In the genomic region with DNA sequence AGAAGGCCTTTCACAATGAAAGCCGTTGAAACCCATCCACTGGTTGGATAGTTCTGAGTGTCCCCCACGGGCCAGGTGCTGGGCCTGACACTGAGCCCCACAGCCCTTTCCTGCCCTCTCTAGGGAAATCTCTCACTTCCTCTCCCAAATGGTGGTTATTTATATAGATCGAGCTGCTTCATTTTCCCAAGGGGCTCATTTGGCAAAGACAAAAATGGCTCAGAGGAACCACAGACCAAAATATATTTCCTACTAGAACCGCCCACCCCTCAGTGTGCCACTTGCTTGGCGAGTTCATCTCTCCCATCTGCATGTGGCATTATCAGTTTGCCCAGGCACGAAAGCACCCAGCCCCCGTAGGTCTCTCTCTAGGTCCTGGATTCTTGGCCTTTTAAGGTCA, we compare ENCODE assay signal across 24 cellular contexts. TPM values are rescaled to one million over a fixed set of nuclear protein-coding genes. Genes with fewer than 3 reads are reported as not detected.
DNase-seq lines count a peak whose midpoint lies in the region; ATAC-seq and TF ChIP-seq lines count a peak whose summit lies in the region.
"Had no signal": no experiment of that assay in that cellular context is flagged by ENCODE, and none has a peak within 500 bp of the region (broad histone marks: within the 10 kb centered on the region; RNA-seq: fewer than 3 reads in every experiment).

No MANE protein-coding gene starts in this region.

- no peaks in the 10 kb centered on the region for H3K9me3 ChIP-seq in OCI-LY3 (ENCODE audit: insufficient read depth, low read length)
- no peaks in the 10 kb centered on the region for H3K9me3 ChIP-seq in CD8-positive, alpha-beta memory T cell (ENCODE audit: low read length)
- H3K9me3 ChIP-seq: SK-N-SH, tibial nerve had no signal

- CTCF ChIA-PET in CD8-positive, alpha-beta memory T cell (lab: Charles Lee): no interaction called here

- no peak overlapping the region for H2AFZ ChIP-seq in OCI-LY3 (ENCODE audit: low read depth, low read length)
- H2AFZ ChIP-seq: hepatocyte had no signal

- peaks cover 33% of the 10 kb centered on the region for H3K27me3 ChIP-seq in OCI-LY3 (ENCODE audit: low read depth, low read length)
- no peaks in the 10 kb centered on the region for H3K27me3 ChIP-seq in CD8-positive, alpha-beta memory T cell (ENCODE audit: insufficient read depth, low read length, poor library complexity, severe bottlenecking)
- H3K27me3 ChIP-seq: hepatocyte, tibial nerve had no signal

- DNase-seq in DMS 273 (lab: John Stamatoyannopoulos, UW; ENCODE audit: unreplicated experiment) (peak; percentile 8), DMS 273 treated with DMSO at 0.1 percent for 48 hours (lab: John Stamatoyannopoulos, UW) (no peak), skeletal muscle cell (ENCODE audit: low read depth) (peak; percentile 6)
- DNase-seq in CD8-positive, alpha-beta memory T cell: no peak
- no peak for DNase-seq in activated naive CD4-positive, alpha-beta T cell treated with Interleukin-2 at 50 U/mL for 16 hours
- DNase-seq: activated CD4-positive, CD25-positive, alpha-beta regulatory T cell; activated CD8-positive, alpha-beta T cell treated with anti-CD3 and anti-CD28 coated beads for 36 hours; activated naive CD4-positive, alpha-beta T cell treated with anti-CD3 and anti-CD28 coated beads for 36 hours; activated T-cell treated with anti-CD3 and anti-CD28 coated beads, Interleukin-2, amount 50 U/mL, for 4 hours; AML-193; amygdala; central memory CD4-positive, alpha-beta T cell; COR-L47; foreskin fibroblast; SK-N-SH; stimulated activated CD4-positive, alpha-beta T cell treated with anti-CD3 and anti-CD28 coated beads, Interleukin-2, amount 100 ng/mL, for 48 hours had no signal

- H3K4me1 Mint-ChIP-seq in CD8-positive, alpha-beta memory T cell: peaks cover 14 to 15% (median 15%) of the 10 kb centered on the region in 3 donors

- H3K4me2 ChIP-seq in OCI-LY3 (ENCODE audit: low read length): peak overlapping the region; percentile 38
- H3K4me2 ChIP-seq: hepatocyte, SK-N-SH, smooth muscle cell had no signal

- no peaks in the 10 kb centered on the region for H3K36me3 ChIP-seq in OCI-LY3 (replicated peaks; ENCODE audit: low read depth, low read length)
- no peaks in the 10 kb centered on the region for H3K36me3 ChIP-seq in CD8-positive, alpha-beta memory T cell (ENCODE audit: insufficient read depth, low read length)
- H3K36me3 ChIP-seq: tibial nerve had no signal

- H3K9ac ChIP-seq in OCI-LY3 (ENCODE audit: low read length): no peak overlapping the region
- H3K9ac ChIP-seq: SK-N-SH had no signal

- H3K27ac Mint-ChIP-seq in CD8-positive, alpha-beta memory T cell: no peak overlapping the region
- H3K27ac Mint-ChIP-seq: activated CD8-positive, alpha-beta T cell treated with anti-CD3 and anti-CD28 coated beads for 36 hours; activated naive CD4-positive, alpha-beta T cell treated with anti-CD3 and anti-CD28 coated beads for 36 hours; stimulated activated naive CD8-positive, alpha-beta T cell treated with anti-CD3 and anti-CD28 coated beads, Interleukin-15, Interleukin-2, amounts not matched to agents 100 ng/mL and 50 ng/mL, for 24 hours had no signal

- peaks cover 0 to 6% (median 3%) of the 10 kb centered on the region in 3 donors for H3K36me3 Mint-ChIP-seq in CD8-positive, alpha-beta memory T cell

- peaks cover 4% of the 10 kb centered on the region; the same call in 1 of the 2 replicates for H4K20me1 ChIP-seq in OCI-LY3 (ENCODE audit: insufficient read depth, low read length)

- POLR2A ChIA-PET in CD8-positive, alpha-beta memory T cell (lab: Charles Lee): no interaction called here

- no peaks in the 10 kb centered on the region for H3K79me2 ChIP-seq in OCI-LY3 (ENCODE audit: low read length)
- H3K79me2 ChIP-seq: hepatocyte had no signal

- H3K4me3 ChIP-seq in OCI-LY3 (ENCODE audit: low read length): 0 out of 2 replicates have a peak overlapping the region, but pooled peaks have one; percentile 2
- no peak overlapping the region for H3K4me3 ChIP-seq in skeletal muscle cell (ENCODE audit: low read depth, low read length)
- no peak overlapping the region for H3K4me3 ChIP-seq in CD8-positive, alpha-beta memory T cell (ENCODE audit: low read length)
- H3K4me3 ChIP-seq: hepatocyte, smooth muscle cell, tibial nerve had no signal

- H3K9me3 Mint-ChIP-seq in CD8-positive, alpha-beta memory T cell: peaks cover 0 to 4% (median 2%) of the 10 kb centered on the region in 5 donors

- no peak overlapping the region for H3K4me3 Mint-ChIP-seq in CD8-positive, alpha-beta memory T cell
- H3K4me3 Mint-ChIP-seq: activated CD8-positive, alpha-beta T cell treated with anti-CD3 and anti-CD28 coated beads for 36 hours; activated naive CD4-positive, alpha-beta T cell treated with anti-CD3 and anti-CD28 coated beads for 36 hours; activated T-cell treated with anti-CD3 and anti-CD28 coated beads, Interleukin-2, amount 50 U/mL, for 4 hours; stimulated activated naive CD8-positive, alpha-beta T cell treated with anti-CD3 and anti-CD28 coated beads, Interleukin-15, Interleukin-2, amounts not matched to agents 100 ng/mL and 50 ng/mL, for 24 hours had no signal

- no peak for TF ChIP-seq CTCF in OCI-LY3 (IDR thresholded peaks at IDR 0.05; ENCODE audit: low read depth, low read length)

- no peak overlapping the region for H3K27ac ChIP-seq in OCI-LY3 (ENCODE audit: low read length)
- no peak overlapping the region for H3K27ac ChIP-seq in CD8-positive, alpha-beta memory T cell (ENCODE audit: low read depth, low read length)
- H3K27ac ChIP-seq: 22Rv1, hepatocyte, tibial nerve had no signal

- ATAC-seq in HG02759 (IDR thresholded peaks at IDR 0.05; ENCODE audit: unreplicated experiment) (peak; percentile 38), GM21528 (IDR thresholded peaks at IDR 0.05; ENCODE audit: low FRiP score, unreplicated experiment) (no peak)
- ATAC-seq: activated CD8-positive, alpha-beta T cell treated with anti-CD3 and anti-CD28 coated beads for 36 hours; activated T-cell treated with anti-CD3 and anti-CD28 coated beads, Interleukin-2, amount 50 U/mL, for 4 hours had no signal

- H3K27me3 Mint-ChIP-seq in CD8-positive, alpha-beta memory T cell: peaks cover 0 to 4% of the 10 kb centered on the region in 2 donors
- H3K27me3 Mint-ChIP-seq: activated CD8-positive, alpha-beta T cell treated with anti-CD3 and anti-CD28 coated beads for 36 hours; stimulated activated naive CD8-positive, alpha-beta T cell treated with anti-CD3 and anti-CD28 coated beads, Interleukin-15, Interleukin-2, amounts not matched to agents 100 ng/mL and 50 ng/mL, for 24 hours had no signal

- peaks cover 12% of the 10 kb centered on the region for H3K4me1 ChIP-seq in OCI-LY3 (ENCODE audit: low read length)
- peaks cover 11% of the 10 kb centered on the region for H3K4me1 ChIP-seq in CD8-positive, alpha-beta memory T cell (ENCODE audit: insufficient read depth, low read length)
- H3K4me1 ChIP-seq: tibial nerve had no signal

RNA-seq across cellular contexts. Expression of a gene that starts 53.3 kb away (rescaled TPM):
- total RNA-seq in CD8-positive, alpha-beta memory T cell: 10 to 100 TPM; 47.8 to 51.0 TPM
- polyA plus RNA-seq in CD8-positive, alpha-beta memory T cell: 41.4 TPM

Comparison
In these comparisons a context has a peak if more than half of its experiments do, and no peak if none do; other contexts are left out.
1. DNase-seq: peak in DMS 273 (single experiment) and skeletal muscle cell (single experiment); none in DMS 273 treated with DMSO at 0.1 percent for 48 hours (single experiment), CD8-positive, alpha-beta memory T cell (0 of 5) and activated naive CD4-positive, alpha-beta T cell treated with Interleukin-2 at 50 U/mL for 16 hours (single experiment).